In the genomic region with DNA sequence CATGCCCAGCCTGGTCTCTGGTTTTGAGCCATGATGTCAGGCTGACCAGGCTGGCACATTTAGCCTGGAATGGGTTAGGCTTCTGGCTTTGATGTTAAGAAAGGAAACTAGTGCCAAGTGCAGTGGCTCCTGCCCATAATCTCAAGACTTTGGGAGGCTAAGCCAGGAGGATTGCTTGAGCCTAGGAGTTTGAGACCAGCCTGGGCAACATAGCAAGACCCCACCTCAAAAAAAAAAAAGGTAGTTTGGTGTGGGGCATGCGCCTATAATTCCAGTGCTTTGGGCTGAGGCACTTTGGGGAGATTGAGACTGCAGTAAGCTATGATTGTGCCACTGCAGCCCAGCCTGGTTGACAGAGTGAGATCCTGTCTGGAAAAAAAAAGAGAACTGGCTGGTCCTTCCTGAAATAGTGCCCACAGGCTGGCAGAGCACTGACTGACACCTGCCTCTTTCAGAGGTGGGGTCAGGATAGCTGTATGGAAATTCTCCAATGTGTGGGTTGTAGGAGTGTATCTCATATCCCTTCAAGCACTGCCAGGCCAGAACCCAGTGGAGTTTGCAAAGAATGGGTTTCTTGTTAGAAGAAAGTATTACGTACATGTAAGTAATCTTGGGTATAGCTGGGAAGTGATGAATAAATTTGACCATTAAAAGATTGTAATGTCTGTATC, we compare ENCODE assay signal across 22 cellular contexts.
DNase-seq lines count a peak whose midpoint lies in the region; ATAC-seq, FAIRE-seq and TF ChIP-seq lines count a peak whose summit lies in the region.
"Had no signal": no experiment of that assay in that cellular context is flagged by ENCODE, and none has a peak within 500 bp of the region (broad histone marks: within the 10 kb centered on the region; RNA-seq: fewer than 3 reads in every experiment).

No MANE protein-coding gene starts in this region.

- H3K27me3 ChIP-seq in psoas muscle (ENCODE audit: insufficient read depth in 3 of 3, low read length in 2 of 3): no peaks in the 10 kb centered on the region
- H3K27me3 ChIP-seq: BLaER1 had no signal

- no peaks in the 10 kb centered on the region for H3K9me3 ChIP-seq in psoas muscle
- H3K9me3 ChIP-seq: BLaER1, HAP-1, SK-N-SH had no signal

- FAIRE-seq in D721Med (lab: Jason Lieb, UNC): no peak

- TF ChIP-seq CTCF in CD14-positive monocyte (IDR thresholded peaks at IDR 0.05) (no peak), psoas muscle (IDR thresholded peaks at IDR 0.05) (no peak), D721Med (IDR thresholded peaks at IDR 0.05; ENCODE audit: insufficient read depth, missing control alignments) (no peak)

- H3K27ac Mint-ChIP-seq in CD14-positive monocyte: peak overlapping the region; percentile 37 to 79 (median 60)
- H3K27ac Mint-ChIP-seq: GM23338 had no signal

- in situ Hi-C loops in SK-MEL-5 (cut with HindIII; ENCODE audit: low pct_unique_long_range_greater_than_20kb, low sequenced_read_pairs): no loop called here

- H3K4me3 Mint-ChIP-seq in CD14-positive monocyte: no peak overlapping the region
- H3K4me3 Mint-ChIP-seq: GM23338 had no signal

- peak overlapping the region; percentile 59 for H3K27ac ChIP-seq in psoas muscle
- H3K27ac ChIP-seq: BLaER1, HL-60, PC-9 had no signal

- H3K36me3 Mint-ChIP-seq in CD14-positive monocyte: peaks cover 2 to 3% of the 10 kb centered on the region in 2 donors

- H3K36me3 ChIP-seq in psoas muscle (ENCODE audit: insufficient read depth in 1 of 2, low read depth in 1 of 2): no peaks in the 10 kb centered on the region
- H3K36me3 ChIP-seq: HAP-1 had no signal

- no peaks in the 10 kb centered on the region for H3K9me3 Mint-ChIP-seq in CD14-positive monocyte
- H3K9me3 Mint-ChIP-seq: GM23338 had no signal

- H3K27me3 Mint-ChIP-seq in CD14-positive monocyte (ENCODE audit: low read depth in 3 of 3): no peaks in the 10 kb centered on the region

- ATAC-seq in psoas muscle: peak in 3 of 4 donors; percentile 19 to 63 (median 20)
- ATAC-seq in GM18517 (IDR thresholded peaks at IDR 0.05; ENCODE audit: unreplicated experiment): no peak
- ATAC-seq: GM23338 had no signal

- H3K4me1 ChIP-seq in psoas muscle: peaks cover 51% of the 10 kb centered on the region
- H3K4me1 ChIP-seq: HAP-1 had no signal

- intact Hi-C loops in CD14-positive monocyte (cut with micrococcal nuclease) (no loop called here), psoas muscle (cut with DNase I) (no loop called here)

- DNase-seq in CD14-positive monocyte (ENCODE audit: low spot score) (no peak), CD1c-positive myeloid dendritic cell (ENCODE audit: extremely low spot score) (peak; percentile 11), SK-MEL-5 (ENCODE audit: low read depth, low spot score) (peak; percentile 74), psoas muscle (no peak), D721Med (ENCODE audit: insufficient read length, low spot score) (no peak), medulla oblongata (ENCODE audit: extremely low spot score) (no peak)
- DNase-seq: DMS79, MV-4-11, NCI-H1105 treated with DMSO at 0.1 percent for 48 hours, NCI-H2029 treated with DMSO at 0.1 percent for 48 hours, NCI-H226, NCI-H510A treated with DMSO at 0.1 percent for 48 hours, NCI-H748 treated with DMSO at 0.1 percent for 48 hours, PC-9, RPMI8226, SHP77 treated with DMSO at 0.1 percent for 48 hours, SK-N-SH had no signal

- no peak overlapping the region for H3K4me3 ChIP-seq in psoas muscle
- H3K4me3 ChIP-seq: BLaER1, GM23338, HAP-1, PC-9 had no signal

- H3K4me1 Mint-ChIP-seq in CD14-positive monocyte: peaks cover 33% of the 10 kb centered on the region

- 64 to 78% (median 73%) methylated on average over 2 of the region's 2 CpGs for WGBS in psoas muscle, 3 donors

Comparison
In these comparisons a context has a peak if more than half of its experiments do, and no peak if none do; other contexts are left out.
1. DNase-seq: peak in CD1c-positive myeloid dendritic cell (single experiment) and SK-MEL-5 (single experiment); none in CD14-positive monocyte (single experiment), psoas muscle (0 of 2), D721Med (single experiment) and medulla oblongata (single experiment).